In genomic region chr3:22360977-22361376, GRCh38 we compare ENCODE assay signal across 31 cellular contexts.
A peak's percentile ranks its signal among the peaks of the same experiment; 100 is the strongest.
DNase-seq lines count a peak whose midpoint lies in the region; ATAC-seq and TF ChIP-seq lines count a peak whose summit lies in the region.
"Had no signal": no experiment of that assay in that cellular context is flagged by ENCODE, and none has a peak within 500 bp of the region (broad histone marks: within the 10 kb centered on the region; RNA-seq: fewer than 3 reads in every experiment).

No MANE protein-coding gene starts in this region.

- TF ChIP-seq CTCF in cardiac fibroblast (IDR thresholded peaks at IDR 0.05; ENCODE audit: low read depth, low read length) = no peak
- no peak for TF ChIP-seq CTCF in gastroesophageal sphincter (IDR thresholded peaks at IDR 0.05)
- no peak for TF ChIP-seq CTCF in osteocyte (IDR thresholded peaks at IDR 0.05)
- no peak for TF ChIP-seq CTCF in A673 (conservative IDR thresholded peaks at IDR 0.05; ENCODE audit: low read depth, low read length)

- H3K27me3 ChIP-seq in gastroesophageal sphincter = no peaks in the 10 kb centered on the region
- no peaks in the 10 kb centered on the region for H3K27me3 ChIP-seq in A673 (replicated peaks; ENCODE audit: insufficient read depth, low read depth, low read length, poor library complexity)
- H3K27me3 ChIP-seq: esophagus squamous epithelium, heart left ventricle, pancreas, testis had no signal

- no peaks in the 10 kb centered on the region for H3K9me3 Mint-ChIP-seq in osteocyte (ENCODE audit: unreplicated experiment)
- H3K9me3 Mint-ChIP-seq: dendritic cell treated with granulocyte-macrophage colony-stimulating factor and Interleukin-4, amounts not matched to agents 40 ng/mL and 50 ng/mL, for 4 days; endodermal cell; GM23338; stimulated activated naive B cell treated with anti-CD40 and anti-IgM and Interleukin-4, amounts not matched to agents 10 μg/mL and 1 μg/mL and 100 μg/mL, for 72 hours had no signal

- H3K36me3 ChIP-seq in gastroesophageal sphincter (no peaks in the 10 kb centered on the region), A673 (ENCODE audit: insufficient read depth, low read length, poor library complexity, severe bottlenecking) (no peaks in the 10 kb centered on the region)
- H3K36me3 ChIP-seq: esophagus squamous epithelium, heart left ventricle, pancreas had no signal

- H3K9me3 ChIP-seq in gastroesophageal sphincter = no peaks in the 10 kb centered on the region
- H3K9me3 ChIP-seq in A673 (ENCODE audit: low read depth, low read length, poor library complexity, severe bottlenecking) = peaks cover 22% of the 10 kb centered on the region
- H3K9me3 ChIP-seq: esophagus squamous epithelium, heart left ventricle, pancreas, testis had no signal

- no peak for TF ChIP-seq EP300 in gastroesophageal sphincter (IDR thresholded peaks at IDR 0.05)

- DNase-seq in GM04503 (ENCODE audit: low read depth) = peak; percentile 9
- DNase-seq in cardiac fibroblast (ENCODE audit: low read depth in 2 of 2) = peak; percentile 47 to 69
- peak; percentile 52 for DNase-seq in stromal cell of bone marrow (ENCODE audit: low read depth)
- no peak for DNase-seq in osteocyte (ENCODE audit: extremely low spot score, unreplicated experiment)
- no peak for DNase-seq in HuH-7.5 (ENCODE audit: low spot score)
- no peak for DNase-seq in A673 (ENCODE audit: low spot score)
- DNase-seq: activated CD4-positive, alpha-beta T cell treated with anti-CD3 and anti-CD28 coated beads, Interleukin-2, amount 50 U/mL, for 4 hours; activated naive CD4-positive, alpha-beta T cell treated with anti-CD3 and anti-CD28 coated beads, Interleukin-2, amount 50 U/mL, for 16 hours; amygdala; caudate nucleus; CD4-positive, alpha-beta memory T cell; endodermal cell; esophagus squamous epithelium; heart left ventricle; IMR-90; mammary epithelial cell; NCI-H1048; NCI-H1694 treated with DMSO at 0.1 percent for 48 hours; NCI-H2171; NCI-H526; NK-92 treated with Interleukin-12 subunit alpha and Interleukin-12 subunit beta, amount 100 ng/mL, for 24 hours; pancreas; PC-9; right cardiac atrium; SHP77; stimulated activated CD4-positive, alpha-beta T cell treated with anti-CD3 and anti-CD28 coated beads, Interleukin-4, amount 100 ng/mL, for 4 hours; stimulated activated naive B cell treated with anti-CD40 and anti-IgM and Interleukin-4, amounts not matched to agents 10 μg/mL and 1 μg/mL and 100 μg/mL, for 72 hours; testis had no signal

- no peak overlapping the region for H3K27ac Mint-ChIP-seq in osteocyte (ENCODE audit: unreplicated experiment)
- H3K27ac Mint-ChIP-seq: CD4-positive, alpha-beta memory T cell; dendritic cell treated with granulocyte-macrophage colony-stimulating factor and Interleukin-4, amounts not matched to agents 40 ng/mL and 50 ng/mL, for 4 days; endodermal cell; GM23338; stimulated activated naive B cell treated with anti-CD40 and anti-IgM and Interleukin-4, amounts not matched to agents 10 μg/mL and 1 μg/mL and 100 μg/mL, for 72 hours had no signal

- BruUV-seq in A673 (replicated peaks; lab: Mats Ljungman, UMichigan) = no TSS peak

- peaks cover 15% of the 10 kb centered on the region for H3K4me1 Mint-ChIP-seq in osteocyte (ENCODE audit: unreplicated experiment)
- H3K4me1 Mint-ChIP-seq: CD4-positive, alpha-beta memory T cell; endodermal cell; GM23338; stimulated activated naive B cell treated with anti-CD40 and anti-IgM and Interleukin-4, amounts not matched to agents 10 μg/mL and 1 μg/mL and 100 μg/mL, for 72 hours had no signal

- H3K27ac ChIP-seq in gastroesophageal sphincter (no peak overlapping the region), A673 (ENCODE audit: low read depth, low read length, poor library complexity, severe bottlenecking) (no peak overlapping the region)
- H3K27ac ChIP-seq: pancreas, PC-9, testis had no signal

- H3K4me1 ChIP-seq in gastroesophageal sphincter = no peaks in the 10 kb centered on the region
- no peaks in the 10 kb centered on the region for H3K4me1 ChIP-seq in A673 (ENCODE audit: insufficient read depth, low read length, poor library complexity, severe bottlenecking)
- H3K4me1 ChIP-seq: esophagus squamous epithelium, pancreas, testis had no signal

- H3K36me3 Mint-ChIP-seq in osteocyte (ENCODE audit: unreplicated experiment) = no peaks in the 10 kb centered on the region
- H3K36me3 Mint-ChIP-seq: CD4-positive, alpha-beta memory T cell; stimulated activated naive B cell treated with anti-CD40 and anti-IgM and Interleukin-4, amounts not matched to agents 10 μg/mL and 1 μg/mL and 100 μg/mL, for 72 hours had no signal

- WGBS in gastroesophageal sphincter (ENCODE audit: low coverage in 1 of 2), 2 donors = 53 to 79% methylated on average over 2 of the region's 2 CpGs

- H3K27me3 Mint-ChIP-seq in osteocyte (ENCODE audit: unreplicated experiment) = peaks cover 8% of the 10 kb centered on the region
- H3K27me3 Mint-ChIP-seq: CD4-positive, alpha-beta memory T cell; dendritic cell treated with granulocyte-macrophage colony-stimulating factor and Interleukin-4, amounts not matched to agents 40 ng/mL and 50 ng/mL, for 4 days had no signal

- H3K4me3 Mint-ChIP-seq in osteocyte (ENCODE audit: unreplicated experiment) = no peak overlapping the region
- H3K4me3 Mint-ChIP-seq: CD4-positive, alpha-beta memory T cell; dendritic cell treated with granulocyte-macrophage colony-stimulating factor and Interleukin-4, amounts not matched to agents 40 ng/mL and 50 ng/mL, for 4 days; endodermal cell; GM23338; stimulated activated naive B cell treated with anti-CD40 and anti-IgM and Interleukin-4, amounts not matched to agents 10 μg/mL and 1 μg/mL and 100 μg/mL, for 72 hours had no signal

- CTCF ChIA-PET in A673 (lab: Charles Lee) = no interaction called here

- intact Hi-C loops in A673 (cut with micrococcal nuclease; ENCODE audit: unreplicated experiment) = no loop called here

- H3K4me3 ChIP-seq in cardiac fibroblast (replicated peaks in 1 of 2; ENCODE audit: low read depth in 2 of 2, low read length in 2 of 2) = no peak overlapping the region
- no peak overlapping the region for H3K4me3 ChIP-seq in gastroesophageal sphincter
- no peak overlapping the region for H3K4me3 ChIP-seq in A673 (ENCODE audit: low read depth, low read length, poor library complexity, severe bottlenecking)
- H3K4me3 ChIP-seq: esophagus squamous epithelium, GM23338, heart left ventricle, pancreas, PC-9, testis had no signal

- peak; percentile 78 for ATAC-seq in gastroesophageal sphincter
- ATAC-seq: GM23338; pancreas; stimulated activated naive B cell treated with anti-CD40 and anti-IgM and Interleukin-4, amounts not matched to agents 10 μg/mL and 1 μg/mL and 100 μg/mL, for 72 hours had no signal

- POLR2A ChIA-PET in A673 (lab: Charles Lee; ENCODE audit: low non-redundant PET) = no interaction called here

- no peak for TF ChIP-seq POLR2A in gastroesophageal sphincter (IDR thresholded peaks at IDR 0.05)

Comparison
In these comparisons a context has a peak if more than half of its experiments do, and no peak if none do; other contexts are left out.
1. DNase-seq: peak in GM04503 (single experiment), cardiac fibroblast (2 of 2) and stromal cell of bone marrow (single experiment); none in osteocyte (single experiment), HuH-7.5 (single experiment) and A673 (single experiment).